Comparison of ENCODE assay signal across 36 cellular contexts in genomic region chr11:5604896-5605295, GRCh38. TPM values are rescaled to one million over a fixed set of nuclear protein-coding genes. Genes with fewer than 3 reads are reported as not detected.
"Had no signal": no experiment of that assay in that cellular context is flagged by ENCODE, and none has a peak within 500 bp of the region (broad histone marks: within the 10 kb centered on the region; RNA-seq: fewer than 3 reads in every experiment).

No MANE protein-coding gene starts in this region.

- H3K27ac Mint-ChIP-seq: dendritic cell treated with granulocyte-macrophage colony-stimulating factor and Interleukin-4, amounts not matched to agents 40 ng/mL and 50 ng/mL, for 4 days; endodermal cell; natural killer cell treated with Interleukin-12 subunit alpha and Interleukin-12 subunit beta and Interleukin-15 and Interleukin-18, amount 100 ng/mL, for 72 hours; neural progenitor cell; stimulated activated effector memory CD8-positive, alpha-beta T cell treated with anti-CD3 and anti-CD28 coated beads, Interleukin-12 subunit alpha, Interleukin-12 subunit beta, amount 100 ng/mL, for 72 hours; type B pancreatic cell had no signal

- H3K4me2 ChIP-seq: neural progenitor cell had no signal

- H3K9ac ChIP-seq: neural progenitor cell had no signal

- H3K4me1 Mint-ChIP-seq: naive B cell; neural progenitor cell; stimulated activated effector memory CD8-positive, alpha-beta T cell treated with anti-CD3 and anti-CD28 coated beads, Interleukin-12 subunit alpha, Interleukin-12 subunit beta, amount 100 ng/mL, for 72 hours had no signal

- H3K36me3 Mint-ChIP-seq: naive B cell; natural killer cell treated with Interleukin-12 subunit alpha and Interleukin-12 subunit beta and Interleukin-15 and Interleukin-18, amount 100 ng/mL, for 72 hours; neural progenitor cell; stimulated activated effector memory CD8-positive, alpha-beta T cell treated with anti-CD3 and anti-CD28 coated beads, Interleukin-12 subunit alpha, Interleukin-12 subunit beta, amount 100 ng/mL, for 72 hours had no signal

- H2AFZ ChIP-seq: neural progenitor cell had no signal

- H3K27me3 Mint-ChIP-seq: dendritic cell treated with granulocyte-macrophage colony-stimulating factor and Interleukin-4, amounts not matched to agents 40 ng/mL and 50 ng/mL, for 4 days; naive B cell; natural killer cell treated with Interleukin-12 subunit alpha and Interleukin-12 subunit beta and Interleukin-15 and Interleukin-18, amount 100 ng/mL, for 72 hours; type B pancreatic cell had no signal

- H3K9me3 ChIP-seq: colonic mucosa, esophagus muscularis mucosa, heart right ventricle, lower lobe of right lung, mucosa of descending colon, prostate gland, right atrium auricular region, stomach, thyroid gland had no signal

- FAIRE-seq: islet of Langerhans had no signal

- H3K4me1 ChIP-seq: colonic mucosa, neural progenitor cell, prostate gland had no signal

- H3K36me3 ChIP-seq: colonic mucosa, neural progenitor cell, prostate gland, right atrium auricular region, thyroid gland had no signal

- H3K9me3 Mint-ChIP-seq: dendritic cell treated with granulocyte-macrophage colony-stimulating factor and Interleukin-4, amounts not matched to agents 40 ng/mL and 50 ng/mL, for 4 days; endodermal cell; mesothelial cell of epicardium; naive B cell; natural killer cell treated with Interleukin-12 subunit alpha and Interleukin-12 subunit beta and Interleukin-15 and Interleukin-18, amount 100 ng/mL, for 72 hours; neural progenitor cell; stimulated activated effector memory CD8-positive, alpha-beta T cell treated with anti-CD3 and anti-CD28 coated beads, Interleukin-12 subunit alpha, Interleukin-12 subunit beta, amount 100 ng/mL, for 72 hours; type B pancreatic cell had no signal

- H3K4me3 ChIP-seq: colonic mucosa, esophagus muscularis mucosa, heart right ventricle, lower lobe of right lung, mucosa of descending colon, neural progenitor cell, prostate gland, right atrium auricular region, stomach, thyroid gland had no signal

- H3K27ac ChIP-seq: colonic mucosa, heart right ventricle, lower lobe of right lung, neural progenitor cell, prostate gland, right atrium auricular region, stomach, thyroid gland had no signal

- ATAC-seq: heart right ventricle; left ventricle myocardium superior; lower lobe of right lung; mucosa of descending colon; natural killer cell treated with Interleukin-12 subunit alpha and Interleukin-12 subunit beta and Interleukin-15 and Interleukin-18, amount 100 ng/mL, for 72 hours; sciatic nerve; stimulated activated effector memory CD8-positive, alpha-beta T cell treated with anti-CD3 and anti-CD28 coated beads, Interleukin-12 subunit alpha, Interleukin-12 subunit beta, amount 100 ng/mL, for 72 hours had no signal

- DNase-seq: colonic mucosa; effector CD8-positive, alpha-beta T cell; endodermal cell; foreskin melanocyte; glutamatergic neuron; heart right ventricle; hippocampal formation; kidney glomerular epithelial cell; left ventricle myocardium superior; lower lobe of right lung; mesenchymal stem cell; mucosa of descending colon; naive B cell; stimulated activated CD4-positive, alpha-beta T cell treated with anti-CD3 and anti-CD28 coated beads, Interleukin-2, amount 100 ng/mL, for 24 hours; stimulated activated CD4-positive, alpha-beta T cell treated with anti-CD3 and anti-CD28 coated beads, Interleukin-4, amount 100 ng/mL, for 24 hours; stimulated activated naive CD4-positive, alpha-beta T cell treated with Interleukin-2 at 50 U/mL for 16 hours; stomach; thyroid gland had no signal

- H3K27me3 ChIP-seq: colonic mucosa, esophagus muscularis mucosa, heart right ventricle, neural progenitor cell, right atrium auricular region, stomach, thyroid gland had no signal

- H3K4me3 Mint-ChIP-seq: dendritic cell treated with granulocyte-macrophage colony-stimulating factor and Interleukin-4, amounts not matched to agents 40 ng/mL and 50 ng/mL, for 4 days; endodermal cell; mesothelial cell of epicardium; naive B cell; natural killer cell treated with Interleukin-12 subunit alpha and Interleukin-12 subunit beta and Interleukin-15 and Interleukin-18, amount 100 ng/mL, for 72 hours; neural progenitor cell; stimulated activated effector memory CD8-positive, alpha-beta T cell treated with anti-CD3 and anti-CD28 coated beads, Interleukin-12 subunit alpha, Interleukin-12 subunit beta, amount 100 ng/mL, for 72 hours; type B pancreatic cell had no signal

RNA-seq across cellular contexts. Expression of gene OR52B6, which starts 24.2 kb away (rescaled TPM):
- total RNA-seq: chondrocyte; colonic mucosa; endodermal cell; epithelial cell of proximal tubule; esophagus muscularis mucosa; fibroblast of lung; heart right ventricle; left ventricle myocardium superior; lower lobe of right lung; mesothelial cell of epicardium; mucosa of descending colon; natural killer cell treated with Interleukin-12 subunit alpha and Interleukin-12 subunit beta and Interleukin-15 and Interleukin-18, amount 100 ng/mL, for 72 hours; osteoblast; prostate gland; right atrium auricular region; sciatic nerve; stomach; subcutaneous adipose tissue; temporal lobe; thyroid gland; urinary bladder had no signal
- polyA plus RNA-seq: fibroblast of lung, heart right ventricle, stomach, urinary bladder had no signal

RNA-seq across cellular contexts. Expression of gene OR52H1, which starts 56.6 kb away (rescaled TPM):
- total RNA-seq: chondrocyte; colonic mucosa; endodermal cell; epithelial cell of proximal tubule; esophagus muscularis mucosa; heart right ventricle; left ventricle myocardium superior; natural killer cell treated with Interleukin-12 subunit alpha and Interleukin-12 subunit beta and Interleukin-15 and Interleukin-18, amount 100 ng/mL, for 72 hours; right atrium auricular region; subcutaneous adipose tissue; temporal lobe had no signal
- polyA plus RNA-seq: fibroblast of lung, heart right ventricle, stomach, urinary bladder had no signal
